Comparison of ENCODE assay signal across 16 cellular contexts in genomic region chr4:25797136-25797535, GRCh38.
"Had no signal": no experiment of that assay in that cellular context is flagged by ENCODE, and none has a peak within 500 bp of the region (broad histone marks: within the 10 kb centered on the region; RNA-seq: fewer than 3 reads in every experiment).

No MANE protein-coding gene starts in this region.

- ATAC-seq: activated T-helper 17 cell treated with anti-CD3 and anti-CD28 coated beads, Interleukin-2, amount 50 U/mL, for 72 hours; mucosa of descending colon; naive thymus-derived CD8-positive, alpha-beta T cell; psoas muscle; sciatic nerve had no signal

- H3K27me3 ChIP-seq: esophagus squamous epithelium, upper lobe of left lung had no signal

- H3K27ac ChIP-seq: esophagus squamous epithelium, psoas muscle, upper lobe of left lung had no signal

- H3K4me1 ChIP-seq: esophagus squamous epithelium, psoas muscle, upper lobe of left lung had no signal

- DNase-seq: activated CD4-positive, alpha-beta T cell treated with anti-CD3 and anti-CD28 coated beads for 4 hours; activated naive CD4-positive, alpha-beta T cell treated with anti-CD3 and anti-CD28 coated beads for 36 hours; amniotic stem cell; esophagus squamous epithelium; foreskin fibroblast; immature natural killer cell; mucosa of descending colon; naive thymus-derived CD8-positive, alpha-beta T cell; occipital lobe; psoas muscle; stimulated activated CD4-positive, alpha-beta T cell treated with anti-CD3 and anti-CD28 coated beads, Interleukin-2, amount 100 ng/mL, for 24 hours; stimulated activated naive CD4-positive, alpha-beta T cell treated with Interleukin-2 at 50 U/mL for 16 hours; T-helper 1 cell; upper lobe of left lung had no signal

- H3K9me3 ChIP-seq: esophagus squamous epithelium, mucosa of descending colon, psoas muscle, upper lobe of left lung had no signal

- H3K27me3 Mint-ChIP-seq: activated T-helper 17 cell treated with anti-CD3 and anti-CD28 coated beads, Interleukin-2, amount 50 U/mL, for 72 hours; naive thymus-derived CD8-positive, alpha-beta T cell had no signal

- H3K9me3 Mint-ChIP-seq: activated naive CD4-positive, alpha-beta T cell treated with anti-CD3 and anti-CD28 coated beads for 36 hours; activated T-helper 17 cell treated with anti-CD3 and anti-CD28 coated beads, Interleukin-2, amount 50 U/mL, for 72 hours; immature natural killer cell; naive thymus-derived CD8-positive, alpha-beta T cell had no signal

- H3K4me3 Mint-ChIP-seq: activated naive CD4-positive, alpha-beta T cell treated with anti-CD3 and anti-CD28 coated beads for 36 hours; activated T-helper 17 cell treated with anti-CD3 and anti-CD28 coated beads, Interleukin-2, amount 50 U/mL, for 72 hours; immature natural killer cell; naive thymus-derived CD8-positive, alpha-beta T cell had no signal

- H3K4me3 ChIP-seq: esophagus squamous epithelium, mucosa of descending colon, psoas muscle, upper lobe of left lung had no signal

- H3K4me1 Mint-ChIP-seq: activated T-helper 17 cell treated with anti-CD3 and anti-CD28 coated beads, Interleukin-2, amount 50 U/mL, for 72 hours; immature natural killer cell had no signal

- H3K27ac Mint-ChIP-seq: activated T-helper 17 cell treated with anti-CD3 and anti-CD28 coated beads, Interleukin-2, amount 50 U/mL, for 72 hours had no signal
